ENCODE assay signal across 22 cellular contexts in genomic region chr10:133156674-133157579, GRCh38. TPM values are rescaled to one million over a fixed set of nuclear protein-coding genes. Genes with fewer than 3 reads are reported as not detected.
DNase-seq lines count a peak whose midpoint lies in the region; ATAC-seq, FAIRE-seq and TF ChIP-seq lines count a peak whose summit lies in the region.
"Had no signal": no experiment of that assay in that cellular context is flagged by ENCODE, and none has a peak within 500 bp of the region (broad histone marks: within the 10 kb centered on the region; RNA-seq: fewer than 3 reads in every experiment).

No MANE protein-coding gene starts in this region.

- H4K20me1 ChIP-seq in SK-N-SH (ENCODE audit: insufficient read depth) (no peaks in the 10 kb centered on the region), neural progenitor cell (ENCODE audit: low read depth) (peaks cover 14% of the 10 kb centered on the region)

- H3K27me3 ChIP-seq in SK-N-SH (ENCODE audit: insufficient read depth) = 0 out of 2 replicates have a peak, but pooled peaks cover 5% of the 10 kb centered on the region
- H3K27me3 ChIP-seq in neural progenitor cell = peaks cover 16% of the 10 kb centered on the region
- H3K27me3 ChIP-seq: testis had no signal

- H3K27me3 Mint-ChIP-seq in neural progenitor cell (ENCODE audit: insufficient read depth, low read depth) = peaks cover 2% of the 10 kb centered on the region

- peak overlapping the region; percentile 61 for H3K4me2 ChIP-seq in SK-N-SH
- no peak overlapping the region for H3K4me2 ChIP-seq in neural progenitor cell
- H3K4me2 ChIP-seq: smooth muscle cell had no signal

- H3K4me1 Mint-ChIP-seq in neural progenitor cell = peaks cover 16% of the 10 kb centered on the region
- H3K4me1 Mint-ChIP-seq in stimulated activated effector memory CD8-positive, alpha-beta T cell treated with anti-CD3 and anti-CD28 coated beads, Interleukin-12 subunit alpha, Interleukin-12 subunit beta, amount 100 ng/mL, for 72 hours = no peaks in the 10 kb centered on the region
- H3K4me1 Mint-ChIP-seq: activated CD4-positive, alpha-beta T cell treated with anti-CD3 and anti-CD28 coated beads, Interleukin-2, amount 10 ng/mL, durations not matched to agents 24 days and 14 days had no signal

- no peaks in the 10 kb centered on the region for H3K9me2 ChIP-seq in SK-N-SH

- TF ChIP-seq RAD21 in SK-N-SH (IDR thresholded peaks at IDR 0.05; ENCODE audit: low read length) = no peak

- FAIRE-seq in H54 (lab: Jason Lieb, UNC) = no peak

- CTCF ChIA-PET in SK-N-SH (lab: Yijun Ruan, JAX) = interaction anchor here (0.9 to 3.6 kb wide), 2 partner anchors 11 to 13 kb away, joined by 3 to 13 read pairs; no protein-coding TSS in a partner anchor

- no peak for TF ChIP-seq CTCF in SK-N-SH (IDR thresholded peaks at IDR 0.05)
- TF ChIP-seq CTCF in neural progenitor cell (IDR thresholded peaks at IDR 0.05) = no peak

- no peak overlapping the region for H3K27ac Mint-ChIP-seq in neural progenitor cell
- H3K27ac Mint-ChIP-seq in stimulated activated effector memory CD8-positive, alpha-beta T cell treated with anti-CD3 and anti-CD28 coated beads, Interleukin-12 subunit alpha, Interleukin-12 subunit beta, amount 100 ng/mL, for 72 hours = no peak overlapping the region
- H3K27ac Mint-ChIP-seq: activated CD4-positive, alpha-beta T cell treated with anti-CD3 and anti-CD28 coated beads, Interleukin-2, amount 10 ng/mL, durations not matched to agents 24 days and 14 days; CD8-positive, alpha-beta T cell; T-helper 2 cell treated with Interferon-gamma antibody and Interleukin-4, amounts not matched to agents 5 μg/mL and 100 μg/mL, for 36 hours had no signal

- peak overlapping the region; percentile 38 for H3K4me3 Mint-ChIP-seq in neural progenitor cell
- no peak overlapping the region for H3K4me3 Mint-ChIP-seq in stimulated activated effector memory CD8-positive, alpha-beta T cell treated with anti-CD3 and anti-CD28 coated beads, Interleukin-12 subunit alpha, Interleukin-12 subunit beta, amount 100 ng/mL, for 72 hours
- H3K4me3 Mint-ChIP-seq: activated CD4-positive, alpha-beta T cell treated with anti-CD3 and anti-CD28 coated beads, Interleukin-2, amount 10 ng/mL, durations not matched to agents 24 days and 14 days; CD8-positive, alpha-beta T cell; T-helper 2 cell treated with Interferon-gamma antibody and Interleukin-4, amounts not matched to agents 5 μg/mL and 100 μg/mL, for 36 hours had no signal

- H2AFZ ChIP-seq in SK-N-SH (ENCODE audit: low read depth) = no peak overlapping the region
- H2AFZ ChIP-seq in neural progenitor cell (replicated peaks) = no peak overlapping the region

- H3F3A ChIP-seq in SK-N-SH (replicated peaks; ENCODE audit: insufficient read depth) = peaks cover 4% of the 10 kb centered on the region
- H3F3A ChIP-seq in neural progenitor cell (ENCODE audit: low read depth) = peaks cover 25% of the 10 kb centered on the region

- H3K4me3 ChIP-seq in SK-N-SH (ENCODE audit: low read depth in 2 of 2, low read length in 1 of 2) (peak overlapping the region in 1 of 2 experiments; percentile 14; a peak in 1 of 4 replicates), neural progenitor cell (no peak overlapping the region)
- H3K4me3 ChIP-seq: left lung, Peyer's patch, smooth muscle cell, testis had no signal

- H3K9ac ChIP-seq in SK-N-SH (no peak overlapping the region), neural progenitor cell (no peak overlapping the region)

- no peak overlapping the region; a peak in 1 of 4 replicates for H3K27ac ChIP-seq in SK-N-SH (ENCODE audit: low read depth in 2 of 2, low read length in 1 of 2)
- H3K27ac ChIP-seq in neural progenitor cell = no peak overlapping the region
- H3K27ac ChIP-seq: brain microvascular endothelial cell, HL-60, left lung, Peyer's patch, testis, VCaP had no signal

- H3K9me3 Mint-ChIP-seq in neural progenitor cell = no peaks in the 10 kb centered on the region
- H3K9me3 Mint-ChIP-seq in stimulated activated effector memory CD8-positive, alpha-beta T cell treated with anti-CD3 and anti-CD28 coated beads, Interleukin-12 subunit alpha, Interleukin-12 subunit beta, amount 100 ng/mL, for 72 hours = no peaks in the 10 kb centered on the region
- H3K9me3 Mint-ChIP-seq: activated CD4-positive, alpha-beta T cell treated with anti-CD3 and anti-CD28 coated beads, Interleukin-2, amount 10 ng/mL, durations not matched to agents 24 days and 14 days; CD8-positive, alpha-beta T cell; T-helper 2 cell treated with Interferon-gamma antibody and Interleukin-4, amounts not matched to agents 5 μg/mL and 100 μg/mL, for 36 hours had no signal

- no peak for TF ChIP-seq POLR2A in H54 (IDR thresholded peaks at IDR 0.05; ENCODE audit: low read depth, low read length)

- DNase-seq in EH (ENCODE audit: low read depth) (peak; percentile 20), SK-N-SH (peak; percentile 79), fibroblast of peridontal ligament (ENCODE audit: extremely low read depth) (peak; percentile 8), neural progenitor cell (ENCODE audit: low spot score) (no peak), H54 (ENCODE audit: insufficient read length, low spot score) (no peak)
- no peak for DNase-seq in stimulated activated effector memory CD8-positive, alpha-beta T cell treated with anti-CD3 and anti-CD28 coated beads, Interleukin-12 subunit alpha, Interleukin-12 subunit beta, amount 100 ng/mL, for 72 hours (ENCODE audit: low spot score in 2 of 2)
- DNase-seq: activated CD4-positive, alpha-beta T cell treated with anti-CD3 and anti-CD28 coated beads, Interleukin-2, amount 10 ng/mL, durations not matched to agents 24 days and 14 days; brain microvascular endothelial cell; CD8-positive, alpha-beta T cell; cortex of kidney; NCI-H1417 treated with DMSO at 0.1 percent for 48 hours; stimulated activated naive CD4-positive, alpha-beta T cell; testis had no signal

- H3K36me3 ChIP-seq in SK-N-SH (replicated peaks in 1 of 2; ENCODE audit: control insufficient read depth in 1 of 2, insufficient read depth in 2 of 2, low read length in 1 of 2) (no peaks in the 10 kb centered on the region), neural progenitor cell (no peaks in the 10 kb centered on the region)
- H3K36me3 ChIP-seq: brain microvascular endothelial cell, left lung, Peyer's patch had no signal

- TF ChIP-seq EP300 in SK-N-SH (IDR thresholded peaks at IDR 0.05; ENCODE audit: borderline replicate concordance in 1 of 2, low read depth in 1 of 2, low read length in 1 of 2) = peak; percentile 37 to 52; a peak in 1 of 4 replicates

- ATAC-seq in GM18511 (IDR thresholded peaks at IDR 0.05; ENCODE audit: unreplicated experiment) = no peak
- no peak for ATAC-seq in GM18861 (IDR thresholded peaks at IDR 0.05; ENCODE audit: unreplicated experiment)
- ATAC-seq in stimulated activated effector memory CD8-positive, alpha-beta T cell treated with anti-CD3 and anti-CD28 coated beads, Interleukin-12 subunit alpha, Interleukin-12 subunit beta, amount 100 ng/mL, for 72 hours = no peak
- ATAC-seq: CD8-positive, alpha-beta T cell; left lung had no signal

- no peaks in the 10 kb centered on the region for H3K36me3 Mint-ChIP-seq in neural progenitor cell
- H3K36me3 Mint-ChIP-seq in stimulated activated effector memory CD8-positive, alpha-beta T cell treated with anti-CD3 and anti-CD28 coated beads, Interleukin-12 subunit alpha, Interleukin-12 subunit beta, amount 100 ng/mL, for 72 hours = no peaks in the 10 kb centered on the region
- H3K36me3 Mint-ChIP-seq: CD8-positive, alpha-beta T cell had no signal

- H3K4me1 ChIP-seq in SK-N-SH (ENCODE audit: control insufficient read depth in 1 of 2, insufficient read depth in 2 of 2, low read depth in 1 of 2, low read length in 1 of 2) (peaks cover 0 to 22% of the 10 kb centered on the region in 2 experiments; a peak in 1 of 4 replicates), neural progenitor cell (peaks cover 31% of the 10 kb centered on the region)

- H3K79me2 ChIP-seq in SK-N-SH (ENCODE audit: insufficient read depth) = no peaks in the 10 kb centered on the region
- H3K79me2 ChIP-seq in neural progenitor cell (ENCODE audit: low read depth) = no peaks in the 10 kb centered on the region

- no peaks in the 10 kb centered on the region for H3K9me3 ChIP-seq in SK-N-SH
- no peaks in the 10 kb centered on the region for H3K9me3 ChIP-seq in neural progenitor cell (ENCODE audit: low read depth)
- H3K9me3 ChIP-seq: left lung, Peyer's patch, testis had no signal

- POLR2A ChIA-PET in SK-N-SH (lab: Yijun Ruan, JAX) = no interaction called here

- 9% methylated on average over 24 of the region's 24 CpGs for WGBS in SK-N-SH (ENCODE audit: low lambda C conversion rate)

TF ChIP-seq in SK-N-SH, 30 proteins besides CTCF, POLR2A, EP300 and RAD21:
- TF ChIP-seq TCF12 (IDR thresholded peaks at IDR 0.05) (peak; percentile 86), MXI1 (IDR thresholded peaks at IDR 0.05; ENCODE audit: low read depth, low read length) (0 out of 2 replicates have a peak, but pooled peaks have one; percentile 35), TAF1 (IDR thresholded peaks at IDR 0.05; ENCODE audit: borderline replicate concordance, low read depth, low read length) (no peak), NRF1 (IDR thresholded peaks at IDR 0.05; ENCODE audit: low read depth, low read length) (no peak), POLR2AphosphoS5 (IDR thresholded peaks at IDR 0.05; ENCODE audit: low read depth, low read length) (peak; percentile 21; the same call in 1 of the 2 replicates)
- TF ChIP-seq, protein P1, sequence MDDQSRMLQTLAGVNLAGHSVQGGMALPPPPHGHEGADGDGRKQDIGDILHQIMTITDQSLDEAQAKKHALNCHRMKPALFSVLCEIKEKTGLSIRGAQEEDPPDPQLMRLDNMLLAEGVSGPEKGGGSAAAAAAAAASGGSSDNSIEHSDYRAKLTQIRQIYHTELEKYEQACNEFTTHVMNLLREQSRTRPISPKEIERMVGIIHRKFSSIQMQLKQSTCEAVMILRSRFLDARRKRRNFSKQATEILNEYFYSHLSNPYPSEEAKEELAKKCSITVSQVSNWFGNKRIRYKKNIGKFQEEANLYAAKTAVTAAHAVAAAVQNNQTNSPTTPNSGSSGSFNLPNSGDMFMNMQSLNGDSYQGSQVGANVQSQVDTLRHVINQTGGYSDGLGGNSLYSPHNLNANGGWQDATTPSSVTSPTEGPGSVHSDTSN (IDR thresholded peaks at IDR 0.05) = peak; percentile 68

RNA-seq across cellular contexts. Expression of gene KNDC1, which starts 3.1 kb away (rescaled TPM):
- 1.4 TPM in 2 replicates for polyA plus RNA-seq in SK-N-SH (2012; rRNA removed)
- polyA plus RNA-seq in SK-N-SH (2012; cell fraction: cytosol; rRNA removed) = 0.26 and 0.76 TPM in 2 replicates
- polyA plus RNA-seq in SK-N-SH (2012; cell fraction: nucleus; rRNA removed) = 3.6 and 6.5 TPM in 2 replicates
- total RNA-seq in neural progenitor cell (ENCODE audit: low replicate concordance) = 1.8 and 5.6 TPM in 2 replicates
- total RNA-seq: CD8-positive, alpha-beta T cell; pulmonary artery endothelial cell had no signal

Comparison
In these comparisons a context has a peak if more than half of its experiments do, and no peak if none do; other contexts are left out.
1. DNase-seq: peak in EH (single experiment), SK-N-SH (single experiment) and fibroblast of peridontal ligament (single experiment); none in neural progenitor cell (single experiment), H54 (single experiment) and stimulated activated effector memory CD8-positive, alpha-beta T cell treated with anti-CD3 and anti-CD28 coated beads, Interleukin-12 subunit alpha, Interleukin-12 subunit beta, amount 100 ng/mL, for 72 hours (0 of 2).